8 cellular contexts compared by ENCODE assay signal in genomic region chr16:88941051-88941932, GRCh38. TPM values are rescaled to one million over a fixed set of nuclear protein-coding genes. Genes with fewer than 3 reads are reported as not detected.
A peak's percentile ranks its signal among the peaks of the same experiment; 100 is the strongest.
DNase-seq lines count a peak whose midpoint lies in the region; ATAC-seq, FAIRE-seq and TF ChIP-seq lines count a peak whose summit lies in the region.

No MANE protein-coding gene starts in this region.

- no peak for TF ChIP-seq POLR2A in esophagus squamous epithelium (IDR thresholded peaks at IDR 0.05)

- peak; percentile 56 for DNase-seq in NCI-H2107 (lab: John Stamatoyannopoulos, UW)
- no peak for DNase-seq in NCI-H2107 treated with DMSO at 0.1 percent for 48 hours (lab: John Stamatoyannopoulos, UW; ENCODE audit: unreplicated experiment)
- no peak for DNase-seq in esophagus squamous epithelium (lab: John Stamatoyannopoulos, UW)
- no peak for DNase-seq in skeletal muscle cell (ENCODE audit: low read depth)
- DNase-seq in NCI-H187 treated with DMSO at 0.1 percent for 48 hours (lab: John Stamatoyannopoulos, UW) = no peak
- no peak for DNase-seq in urothelium cell line (ENCODE audit: low spot score)

- no peaks in the 10 kb centered on the region for H3K9me3 ChIP-seq in esophagus squamous epithelium

- no peak for FAIRE-seq in urothelium cell line (lab: Jason Lieb, UNC)

- intact Hi-C loops in esophagus squamous epithelium (cut with DNase I) = loop anchor here (5.0 kb wide), 1 partner anchor 226 kb away; no protein-coding TSS in a partner anchor

- no CpG with 5 or more reads among the region's 132 CpGs for WGBS in esophagus squamous epithelium, 2 donors

- ATAC-seq in HG03432 (IDR thresholded peaks at IDR 0.05; ENCODE audit: unreplicated experiment) (peak; percentile 7), GM21515 (IDR thresholded peaks at IDR 0.05; ENCODE audit: unreplicated experiment) (no peak)

- H3K4me1 ChIP-seq in esophagus squamous epithelium = peaks cover 42 to 63% (median 44%) of the 10 kb centered on the region in 3 donors

- peaks cover 14 to 97% (median 17%) of the 10 kb centered on the region in 4 donors for H3K27me3 ChIP-seq in esophagus squamous epithelium

- peak overlapping the region in 3 of 4 donors; percentile 55 to 75 (median 74) for H3K27ac ChIP-seq in esophagus squamous epithelium

- H3K4me3 ChIP-seq in esophagus squamous epithelium = peak overlapping the region; percentile 30 to 64 (median 45)
- H3K4me3 ChIP-seq in skeletal muscle cell (ENCODE audit: low read depth, low read length) = peak overlapping the region; percentile 26

- TF ChIP-seq CTCF in esophagus squamous epithelium (IDR thresholded peaks at IDR 0.05) = no peak

- H3K36me3 ChIP-seq in esophagus squamous epithelium = no peaks in the 10 kb centered on the region

RNA-seq across cellular contexts. Expression of gene CBFA2T3, which starts 35.7 kb away (rescaled TPM):
- 1 to 10 TPM in 2 of 4 donors, under 1 TPM in 2; 0.18 to 2.7 (median 1.4) TPM for total RNA-seq in esophagus squamous epithelium
